24 cellular contexts compared by ENCODE assay signal in the genomic region with DNA sequence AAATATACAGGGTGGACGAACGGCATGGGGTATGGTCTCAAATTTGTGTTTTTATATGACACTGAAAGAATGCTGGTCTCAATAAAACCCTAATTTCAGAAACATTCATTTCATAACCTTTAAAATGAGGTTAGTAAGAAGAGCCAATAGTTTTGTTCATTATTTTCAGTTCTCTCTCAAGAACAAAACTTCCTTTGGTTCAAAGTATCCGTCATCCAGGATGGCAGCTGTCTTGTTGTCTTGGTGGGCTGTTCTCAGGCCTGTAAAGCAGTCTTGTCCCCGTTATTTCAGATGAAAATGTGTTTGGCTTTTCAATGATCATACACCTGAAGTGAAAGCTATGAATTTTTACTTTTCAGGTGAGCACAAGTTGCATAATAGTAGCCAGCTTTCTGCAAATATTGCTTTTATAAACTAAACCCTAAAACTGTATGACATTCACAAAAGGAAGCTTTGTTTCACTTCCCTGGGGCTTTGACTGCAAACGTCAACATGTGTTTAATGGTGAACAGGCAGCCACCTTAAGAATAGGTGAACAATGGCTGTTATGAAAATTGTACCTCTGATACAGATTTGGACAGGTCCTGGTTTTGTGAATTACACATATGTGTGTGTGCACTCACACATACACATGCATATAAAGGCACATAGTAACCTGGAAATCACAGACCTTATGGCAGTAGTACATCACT. TPM values are rescaled to one million over a fixed set of nuclear protein-coding genes. Genes with fewer than 3 reads are reported as not detected.
A peak's percentile ranks its signal among the peaks of the same experiment; 100 is the strongest.
DNase-seq lines count a peak whose midpoint lies in the region; ATAC-seq and TF ChIP-seq lines count a peak whose summit lies in the region.
"Had no signal": no experiment of that assay in that cellular context is flagged by ENCODE, and none has a peak within 500 bp of the region (broad histone marks: within the 10 kb centered on the region; RNA-seq: fewer than 3 reads in every experiment).

No MANE protein-coding gene starts in this region.

- H3K4me2 ChIP-seq in Loucy (ENCODE audit: low read depth, low read length, poor library complexity, severe bottlenecking), result peak overlapping the region; percentile 98

- WGBS in adrenal gland, 4 donors, result 43 to 48% (median 44%) methylated on average over 5 of the region's 5 CpGs

- no peaks in the 10 kb centered on the region for H3K36me3 ChIP-seq in Loucy (ENCODE audit: insufficient read depth, low read length)
- H3K36me3 ChIP-seq in adrenal gland (replicated peaks in 1 of 2), result no peaks in the 10 kb centered on the region
- H3K36me3 ChIP-seq: heart left ventricle, prostate gland, SJSA1 had no signal

- H3K4me1 ChIP-seq in Loucy (ENCODE audit: insufficient read depth, low read length, poor library complexity, severe bottlenecking), result peaks cover 87% of the 10 kb centered on the region
- H3K4me1 ChIP-seq in adrenal gland (replicated peaks in 1 of 2), result no peaks in the 10 kb centered on the region
- H3K4me1 ChIP-seq: body of pancreas, prostate gland, SJSA1 had no signal

- H3K4me3 ChIP-seq in Loucy (ENCODE audit: low read length, poor library complexity, severe bottlenecking) (peak overlapping the region; percentile 80), adrenal gland (no peak overlapping the region)
- H3K4me3 ChIP-seq: body of pancreas, GM23248, heart left ventricle, prostate gland, SJSA1 had no signal

- peaks cover 95 to 98% of the 10 kb centered on the region in 2 donors for H3K4me1 Mint-ChIP-seq in natural killer cell

- no peak overlapping the region for H3K27ac ChIP-seq in adrenal gland
- H3K27ac ChIP-seq: 22Rv1, body of pancreas, GM23248, heart left ventricle, prostate gland, SJSA1 had no signal

- peaks cover 7% of the 10 kb centered on the region for H4K20me1 ChIP-seq in Loucy (ENCODE audit: insufficient read depth, low read length, poor library complexity, severe bottlenecking)

- H3K79me2 ChIP-seq in Loucy (ENCODE audit: insufficient read depth, low read length), result peaks cover 96% of the 10 kb centered on the region

- ATAC-seq in GM18907 (IDR thresholded peaks at IDR 0.05; ENCODE audit: unreplicated experiment) (peak; percentile 46), natural killer cell (no peak), GM21360 (IDR thresholded peaks at IDR 0.05; ENCODE audit: unreplicated experiment) (no peak), GM21786 (IDR thresholded peaks at IDR 0.05; ENCODE audit: unreplicated experiment) (no peak)
- ATAC-seq: body of pancreas had no signal

- TF ChIP-seq CTCF in Loucy (conservative IDR thresholded peaks at IDR 0.05; ENCODE audit: low read length) (no peak), natural killer cell (IDR thresholded peaks at IDR 0.05) (no peak), adrenal gland (IDR thresholded peaks at IDR 0.05) (no peak)

- no peaks in the 10 kb centered on the region for H3K9me3 Mint-ChIP-seq in natural killer cell

- H3K27ac Mint-ChIP-seq in natural killer cell, result peak overlapping the region in 1 of 2 donors; percentile 93

- peak overlapping the region; percentile 23 for H3K9ac ChIP-seq in Loucy (ENCODE audit: low read depth, low read length, poor library complexity, severe bottlenecking)
- H3K9ac ChIP-seq: GM23248 had no signal

- no peak overlapping the region for H2AFZ ChIP-seq in Loucy (ENCODE audit: low read length)
- H2AFZ ChIP-seq: GM23248 had no signal

- peak; percentile 20 for DNase-seq in NOMO-1 treated with DMSO at 0.1 percent for 48 hours (lab: John Stamatoyannopoulos, UW; ENCODE audit: unreplicated experiment)
- no peak for DNase-seq in NOMO-1 treated with dmso at 0.1 percent for 144 hours (lab: John Stamatoyannopoulos, UW; ENCODE audit: unreplicated experiment)
- no peak for DNase-seq in natural killer cell
- no peak for DNase-seq in adrenal gland
- DNase-seq: activated CD4-positive, alpha-beta T cell treated with anti-CD3 and anti-CD28 coated beads for 4 hours; body of pancreas; DMS53; effector CD4-positive, alpha-beta T cell; GM23248; heart left ventricle; KG1; NCI-H146; NCI-H2171; NCI-H524; trophoblast cell had no signal

- H3K9me3 ChIP-seq in Loucy (ENCODE audit: insufficient read depth, low read depth, low read length) (peaks cover 5% of the 10 kb centered on the region; the same call in 1 of the 2 replicates), adrenal gland (replicated peaks in 1 of 3) (peaks cover 0 to 7% (median 0%) of the 10 kb centered on the region in 3 donors)
- H3K9me3 ChIP-seq: body of pancreas, prostate gland, SJSA1 had no signal

- H3K9me2 ChIP-seq in Loucy (replicated peaks; ENCODE audit: low read depth, low read length), result no peaks in the 10 kb centered on the region

- no peak for TF ChIP-seq POLR2A in adrenal gland (IDR thresholded peaks at IDR 0.05)

- H3K36me3 Mint-ChIP-seq in natural killer cell, result peaks cover 55% of the 10 kb centered on the region

- intact Hi-C loops in natural killer cell (cut with micrococcal nuclease) (no loop called here), adrenal gland (cut with DNase I) (no loop called here)

- no peaks in the 10 kb centered on the region for H3K27me3 ChIP-seq in Loucy (ENCODE audit: insufficient read depth, low read length, poor library complexity, severe bottlenecking)
- no peaks in the 10 kb centered on the region for H3K27me3 ChIP-seq in adrenal gland
- H3K27me3 ChIP-seq: body of pancreas, heart left ventricle had no signal

- H3F3A ChIP-seq in Loucy (ENCODE audit: low read depth), result no peaks in the 10 kb centered on the region

- H3K27me3 Mint-ChIP-seq in natural killer cell (ENCODE audit: low read depth in 2 of 2), result no peaks in the 10 kb centered on the region

- peak overlapping the region; percentile 97 for H3K4me3 Mint-ChIP-seq in natural killer cell

RNA-seq across cellular contexts. Expression of gene IL18RAP, which starts 2.6 kb away (rescaled TPM):
- 100 to 1,000 TPM; 136 to 309 (median 203) TPM for total RNA-seq in natural killer cell
- under 1 TPM in 7 of 8 donors, not detected in 1; 0.14 to 0.94 (median 0.29) TPM for total RNA-seq in adrenal gland
- polyA plus RNA-seq in adrenal gland, result 1 to 10 TPM in 1 of 3 donors, under 1 TPM in 2; 0.26 to 1.4 (median 0.51) TPM
- total RNA-seq: GM23248, HT1080, lung microvascular endothelial cell, SJSA1 had no signal

RNA-seq across cellular contexts. Expression of gene SLC9A4, which starts 47.4 kb away (rescaled TPM):
- under 1 TPM in 2 of 3 donors, not detected in 1; 0.19 to 0.38 TPM for total RNA-seq in natural killer cell
- total RNA-seq in adrenal gland, result not detected
- polyA plus RNA-seq in adrenal gland, result not detected
- total RNA-seq: GM23248, heart left ventricle, HT1080, lung microvascular endothelial cell, prostate gland, SJSA1 had no signal
- polyA plus RNA-seq: GM23248, heart left ventricle had no signal

Comparison
In these comparisons a context has a peak if more than half of its experiments do, and no peak if none do; other contexts are left out.
1. RNA of gene IL18RAP, which starts 2.6 kb away (total RNA-seq): 136 to 309 TPM in natural killer cell; 0.14 to 0.94 TPM in adrenal gland; every median in the first group is over 10 times any median in the second.